8 cellular contexts compared by ENCODE assay signal in the genomic region with DNA sequence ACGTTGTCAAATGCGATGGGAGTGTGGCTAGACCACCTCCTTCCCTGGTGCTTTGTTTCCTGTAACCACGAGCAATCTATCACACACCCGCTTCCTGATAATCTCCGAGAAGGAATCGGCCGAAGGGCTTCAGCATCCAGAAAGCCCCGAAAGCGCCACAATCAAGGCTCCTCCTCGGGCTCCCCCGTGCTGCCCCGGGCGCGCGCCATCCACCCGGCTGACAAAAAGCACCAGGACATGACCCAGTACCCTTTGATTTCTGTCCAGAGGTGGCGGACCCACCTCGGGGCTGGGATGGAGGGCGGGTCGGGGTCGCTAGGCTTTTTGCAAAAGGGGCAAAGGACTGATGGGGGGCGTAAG. TPM values are rescaled to one million over a fixed set of nuclear protein-coding genes. Genes with fewer than 3 reads are reported as not detected.
DNase-seq lines count a peak whose midpoint lies in the region.

No MANE protein-coding gene starts in this region.

- H3K4me3 Mint-ChIP-seq in T-helper 1 cell treated with Interleukin-12 subunit alpha and Interleukin-12 subunit beta and Interleukin-4 antibody, amounts not matched to agents 30 μg/mL and 1 μg/mL, for 36 hours: peak overlapping the region; percentile 94
- H3K4me3 Mint-ChIP-seq in activated T-helper 1 cell treated with anti-CD3 and anti-CD28 coated beads, Interleukin-12 subunit alpha, Interleukin-12 subunit beta, Interleukin-2, Interleukin-4 antibody, amounts not matched to agents 30 ng/mL and 10 ng/mL and 1 ng/mL, durations not matched to agents 14 hours and 24 hours and 36 hours: peak overlapping the region; percentile 90

- H3K4me1 Mint-ChIP-seq in T-helper 1 cell treated with Interleukin-12 subunit alpha and Interleukin-12 subunit beta and Interleukin-4 antibody, amounts not matched to agents 30 μg/mL and 1 μg/mL, for 36 hours (ENCODE audit: low read depth): peaks cover 21% of the 10 kb centered on the region
- H3K4me1 Mint-ChIP-seq in activated T-helper 1 cell treated with anti-CD3 and anti-CD28 coated beads, Interleukin-12 subunit alpha, Interleukin-12 subunit beta, Interleukin-2, Interleukin-4 antibody, amounts not matched to agents 30 ng/mL and 10 ng/mL and 1 ng/mL, durations not matched to agents 14 hours and 24 hours and 36 hours (ENCODE audit: low read depth): peaks cover 30% of the 10 kb centered on the region

- intact Hi-C loops in activated T-helper 1 cell treated with anti-CD3 and anti-CD28 coated beads, Interleukin-12 subunit alpha, Interleukin-12 subunit beta, Interleukin-2, Interleukin-4 antibody, amounts not matched to agents 30 ng/mL and 10 ng/mL and 1 ng/mL, durations not matched to agents 14 hours and 24 hours and 36 hours (cut with micrococcal nuclease): loop anchor here (1.0 to 5.0 kb wide), 8 partner anchors 22 to 147 kb away; partner anchors contain the start of genes ATP5PD, CDR2L, JPT1 and NUP85

- no peak overlapping the region for H3K27ac Mint-ChIP-seq in T-helper 1 cell treated with Interleukin-12 subunit alpha and Interleukin-12 subunit beta and Interleukin-4 antibody, amounts not matched to agents 30 μg/mL and 1 μg/mL, for 36 hours
- H3K27ac Mint-ChIP-seq in activated T-helper 1 cell treated with anti-CD3 and anti-CD28 coated beads, Interleukin-12 subunit alpha, Interleukin-12 subunit beta, Interleukin-2, Interleukin-4 antibody, amounts not matched to agents 30 ng/mL and 10 ng/mL and 1 ng/mL, durations not matched to agents 14 hours and 24 hours and 36 hours: peak overlapping the region; percentile 34

- peaks cover 10% of the 10 kb centered on the region for H3K36me3 Mint-ChIP-seq in T-helper 1 cell treated with Interleukin-12 subunit alpha and Interleukin-12 subunit beta and Interleukin-4 antibody, amounts not matched to agents 30 μg/mL and 1 μg/mL, for 36 hours (ENCODE audit: low read depth)
- H3K36me3 Mint-ChIP-seq in activated T-helper 1 cell treated with anti-CD3 and anti-CD28 coated beads, Interleukin-12 subunit alpha, Interleukin-12 subunit beta, Interleukin-2, Interleukin-4 antibody, amounts not matched to agents 30 ng/mL and 10 ng/mL and 1 ng/mL, durations not matched to agents 14 hours and 24 hours and 36 hours (ENCODE audit: low read depth): peaks cover 8% of the 10 kb centered on the region

- H3K27ac ChIP-seq in substantia nigra (ENCODE audit: low read depth, low read length, poor library complexity, severe bottlenecking): peak overlapping the region; percentile 38

- peaks cover 2% of the 10 kb centered on the region for H3K27me3 Mint-ChIP-seq in T-helper 1 cell treated with Interleukin-12 subunit alpha and Interleukin-12 subunit beta and Interleukin-4 antibody, amounts not matched to agents 30 μg/mL and 1 μg/mL, for 36 hours (ENCODE audit: low read depth)
- no peaks in the 10 kb centered on the region for H3K27me3 Mint-ChIP-seq in activated T-helper 1 cell treated with anti-CD3 and anti-CD28 coated beads, Interleukin-12 subunit alpha, Interleukin-12 subunit beta, Interleukin-2, Interleukin-4 antibody, amounts not matched to agents 30 ng/mL and 10 ng/mL and 1 ng/mL, durations not matched to agents 14 hours and 24 hours and 36 hours (ENCODE audit: insufficient read depth)

- H3K9me3 Mint-ChIP-seq in T-helper 1 cell treated with Interleukin-12 subunit alpha and Interleukin-12 subunit beta and Interleukin-4 antibody, amounts not matched to agents 30 μg/mL and 1 μg/mL, for 36 hours: no peaks in the 10 kb centered on the region
- H3K9me3 Mint-ChIP-seq in activated T-helper 1 cell treated with anti-CD3 and anti-CD28 coated beads, Interleukin-12 subunit alpha, Interleukin-12 subunit beta, Interleukin-2, Interleukin-4 antibody, amounts not matched to agents 30 ng/mL and 10 ng/mL and 1 ng/mL, durations not matched to agents 14 hours and 24 hours and 36 hours: no peaks in the 10 kb centered on the region

- no peak for DNase-seq in T-helper 1 cell
- no peak for DNase-seq in activated T-helper 1 cell treated with anti-CD3 and anti-CD28 coated beads, Interleukin-12 subunit alpha, Interleukin-12 subunit beta, Interleukin-2, Interleukin-4 antibody, amounts not matched to agents 30 ng/mL and 10 ng/mL and 1 ng/mL, durations not matched to agents 14 hours and 24 hours and 36 hours (ENCODE audit: low spot score)
- peak; percentile 63 for DNase-seq in islet precursor cell
- no peak for DNase-seq in substantia nigra (lab: John Stamatoyannopoulos, UW)
- DNase-seq in GOT3 (lab: John Stamatoyannopoulos, UW): no peak
- no peak for DNase-seq in NCI-H345 treated with DMSO at 0.1 percent for 48 hours (lab: John Stamatoyannopoulos, UW; ENCODE audit: unreplicated experiment)
- DNase-seq in cerebellar cortex (ENCODE audit: low spot score): no peak

RNA-seq across cellular contexts. Expression of gene ARMC7, which starts 0.7 kb away (rescaled TPM):
- total RNA-seq in activated T-helper 1 cell treated with anti-CD3 and anti-CD28 coated beads, Interleukin-12 subunit alpha, Interleukin-12 subunit beta, Interleukin-2, Interleukin-4 antibody, amounts not matched to agents 30 ng/mL and 10 ng/mL and 1 ng/mL, durations not matched to agents 14 hours and 24 hours and 36 hours: 11.6 and 13.0 TPM in 2 replicates

RNA-seq across cellular contexts. Expression of gene SLC16A5, which starts 21.3 kb away (rescaled TPM):
- 5.5 and 7.2 TPM in 2 replicates for total RNA-seq in activated T-helper 1 cell treated with anti-CD3 and anti-CD28 coated beads, Interleukin-12 subunit alpha, Interleukin-12 subunit beta, Interleukin-2, Interleukin-4 antibody, amounts not matched to agents 30 ng/mL and 10 ng/mL and 1 ng/mL, durations not matched to agents 14 hours and 24 hours and 36 hours

RNA-seq across cellular contexts. Expression of gene NT5C, which starts 22.5 kb away (rescaled TPM):
- 80.0 and 80.1 TPM in 2 replicates for total RNA-seq in activated T-helper 1 cell treated with anti-CD3 and anti-CD28 coated beads, Interleukin-12 subunit alpha, Interleukin-12 subunit beta, Interleukin-2, Interleukin-4 antibody, amounts not matched to agents 30 ng/mL and 10 ng/mL and 1 ng/mL, durations not matched to agents 14 hours and 24 hours and 36 hours

RNA-seq across cellular contexts. Expression of gene JPT1, which starts 45.3 kb away (rescaled TPM):
- 271 and 299 TPM in 2 replicates for total RNA-seq in activated T-helper 1 cell treated with anti-CD3 and anti-CD28 coated beads, Interleukin-12 subunit alpha, Interleukin-12 subunit beta, Interleukin-2, Interleukin-4 antibody, amounts not matched to agents 30 ng/mL and 10 ng/mL and 1 ng/mL, durations not matched to agents 14 hours and 24 hours and 36 hours
